16 cellular contexts compared by ENCODE assay signal in the genomic region with DNA sequence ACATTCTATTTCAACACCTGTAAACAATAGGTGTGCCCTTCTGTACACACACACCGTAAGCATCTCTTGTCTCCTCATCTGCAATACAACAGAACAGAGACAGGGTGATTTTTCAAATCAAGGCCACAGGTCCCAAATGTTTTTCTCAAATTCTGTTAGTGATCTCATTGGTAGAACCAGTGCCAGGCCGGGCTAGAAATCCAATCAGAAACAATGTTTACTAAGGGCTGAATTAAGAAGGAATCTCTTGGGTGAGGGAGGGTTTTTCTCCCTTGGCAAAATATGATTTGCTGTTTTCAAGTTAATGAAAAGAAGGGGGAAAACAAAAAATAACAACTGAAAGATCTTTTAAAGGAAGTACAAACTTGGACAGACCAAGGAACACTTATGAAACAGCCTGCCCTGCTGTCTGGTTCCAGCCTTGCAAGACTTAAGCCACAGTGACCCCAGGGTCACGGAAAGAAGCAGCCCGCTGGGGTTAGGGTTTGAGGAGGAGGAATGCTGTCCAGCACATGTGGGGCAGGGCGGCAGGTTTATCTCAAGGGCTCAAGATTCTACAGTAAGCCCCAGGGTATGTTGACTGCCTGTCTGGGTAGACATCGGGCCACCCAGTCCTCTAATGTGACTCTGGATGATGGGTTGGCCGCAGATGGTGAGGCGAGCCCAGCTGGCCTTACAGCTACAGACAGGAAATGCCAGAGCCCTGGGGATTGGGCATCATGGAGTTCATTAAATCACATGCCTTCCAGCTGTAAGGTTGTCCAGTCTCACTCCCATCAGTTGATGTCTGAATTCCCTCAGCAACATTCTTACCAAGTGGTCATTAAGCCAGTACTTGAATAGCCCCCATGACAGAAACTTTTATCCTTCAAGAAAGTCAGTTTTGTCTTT.
A peak's percentile ranks its signal among the peaks of the same experiment; 100 is the strongest.
DNase-seq lines count a peak whose midpoint lies in the region; ATAC-seq, FAIRE-seq and TF ChIP-seq lines count a peak whose summit lies in the region.
"Had no signal": no experiment of that assay in that cellular context is flagged by ENCODE, and none has a peak within 500 bp of the region (broad histone marks: within the 10 kb centered on the region; RNA-seq: fewer than 3 reads in every experiment).

No MANE protein-coding gene starts in this region.

- no peaks in the 10 kb centered on the region for H3K4me1 ChIP-seq in pancreas

- no peak for FAIRE-seq in pancreas (lab: Jason Lieb, UNC)
- FAIRE-seq: astrocyte had no signal

- ATAC-seq in pancreas (peak in 3 of 4 donors; percentile 30 to 61 (median 56)), HG03442 (IDR thresholded peaks at IDR 0.05; ENCODE audit: unreplicated experiment) (no peak), GM18868 (IDR thresholded peaks at IDR 0.05; ENCODE audit: unreplicated experiment) (no peak)
- ATAC-seq: effector memory CD8-positive, alpha-beta T cell had no signal

- no peaks in the 10 kb centered on the region for H3K27me3 ChIP-seq in pancreas

- H3K9me3 ChIP-seq in pancreas, result no peaks in the 10 kb centered on the region

- 77 to 80% methylated on average over 8 of the region's 8 CpGs for WGBS in pancreas, 2 donors

- TF ChIP-seq CTCF in AG10803 (conservative IDR thresholded peaks at IDR 0.05; ENCODE audit: low read length) (no peak), foreskin fibroblast (IDR thresholded peaks at IDR 0.05; ENCODE audit: low read depth, low read length) (peak; percentile 2), pancreas (IDR thresholded peaks at IDR 0.05) (no peak), GM10248 (IDR thresholded peaks at IDR 0.05; ENCODE audit: control extremely low read depth, extremely low read depth, low read depth, missing control alignments) (no peak)

- peak; percentile 52 for DNase-seq in AG10803 (ENCODE audit: low read depth)
- peak; percentile 21 for DNase-seq in SK-MEL-5 (ENCODE audit: low read depth, low spot score)
- peak; percentile 50 to 63 for DNase-seq in foreskin fibroblast
- DNase-seq in pancreas, result no peak
- no peak for DNase-seq in GM10248 (ENCODE audit: extremely low spot score)
- no peak for DNase-seq in anterior cingulate cortex (lab: John Stamatoyannopoulos, UW)
- DNase-seq: activated CD4-positive, alpha-beta T cell treated with anti-CD3 and anti-CD28 coated beads, Interleukin-2, amount 50 U/mL, for 4 hours; DMS53; effector memory CD8-positive, alpha-beta T cell; NCI-H1436 treated with DMSO at 0.1 percent for 48 hours; stimulated activated CD4-positive, alpha-beta T cell treated with anti-CD3 and anti-CD28 coated beads, Interleukin-12 subunit alpha, Interleukin-12 subunit beta, amount 100 ng/mL, for 4 hours; T1000 had no signal

- H3K36me3 ChIP-seq in pancreas, result no peaks in the 10 kb centered on the region

- CTCF ChIA-PET in GM10248 (lab: Yijun Ruan, JAX), result no interaction called here

- H3K4me3 ChIP-seq in AG10803 (ENCODE audit: low read length) (no peak overlapping the region), foreskin fibroblast (ENCODE audit: low read depth in 1 of 2, low read length in 2 of 2) (no peak overlapping the region), pancreas (no peak overlapping the region)

- POLR2A ChIA-PET in GM10248 (lab: Yijun Ruan, JAX), result no interaction called here

- H3K27ac ChIP-seq in pancreas, result no peak overlapping the region
- H3K27ac ChIP-seq: RWPE1 had no signal

- in situ Hi-C loops in SK-MEL-5 (cut with HindIII; ENCODE audit: low pct_unique_long_range_greater_than_20kb, low sequenced_read_pairs), result no loop called here

- intact Hi-C loops in pancreas (cut with DNase I), result no loop called here

Comparison
In these comparisons a context has a peak if more than half of its experiments do, and no peak if none do; other contexts are left out.
1. DNase-seq: peak in AG10803 (single experiment), SK-MEL-5 (single experiment) and foreskin fibroblast (2 of 2); none in pancreas (0 of 6), GM10248 (single experiment) and anterior cingulate cortex (0 of 58).
2. ATAC-seq: peak in pancreas (3 of 4); none in HG03442 (single experiment) and GM18868 (single experiment).